7 cellular contexts compared by ENCODE assay signal in genomic region chr15:90402230-90402629, GRCh38. TPM values are rescaled to one million over a fixed set of nuclear protein-coding genes. Genes with fewer than 3 reads are reported as not detected.
DNase-seq lines count a peak whose midpoint lies in the region; ATAC-seq and TF ChIP-seq lines count a peak whose summit lies in the region.

No MANE protein-coding gene starts in this region.

- H3K36me3 ChIP-seq in GM23338 (ENCODE audit: insufficient read depth), result no peaks in the 10 kb centered on the region
- H3K36me3 ChIP-seq in left lung, result no peaks in the 10 kb centered on the region
- no peaks in the 10 kb centered on the region for H3K36me3 ChIP-seq in upper lobe of left lung

- H2AFZ ChIP-seq in GM23338, result no peak overlapping the region

- H3K4me1 Mint-ChIP-seq in GM23338, result peaks cover 60% of the 10 kb centered on the region

- no peak for ATAC-seq in GM23338
- ATAC-seq in left lung, result peak; percentile 68
- ATAC-seq in upper lobe of left lung (ENCODE audit: low FRiP score in 2 of 2), result peak; percentile 75 to 91
- ATAC-seq in HG02885 (IDR thresholded peaks at IDR 0.05; ENCODE audit: poor library complexity, unreplicated experiment), result no peak

- peaks cover 2% of the 10 kb centered on the region for H3K27me3 Mint-ChIP-seq in GM23338 (ENCODE audit: insufficient read depth, low read depth, poor library complexity)

- no peak for DNase-seq in GM23338 (ENCODE audit: low spot score)
- DNase-seq in NCI-H82 (lab: John Stamatoyannopoulos, UW), result peak; percentile 67
- peak; percentile 45 for DNase-seq in brain pericyte (ENCODE audit: low read depth, low spot score)
- peak in 1 of 2 donors; percentile 55 for DNase-seq in left lung
- DNase-seq in upper lobe of left lung, result peak in 1 of 2 donors; percentile 60
- DNase-seq in G401 (ENCODE audit: low spot score), result no peak

- H3K4me2 ChIP-seq in GM23338, result peak overlapping the region; percentile 60; the same call in 1 of the 2 replicates

- H3K27ac ChIP-seq in GM23338 (ENCODE audit: low read depth) (peak overlapping the region; percentile 18), left lung (peak overlapping the region; percentile 93 to 94), upper lobe of left lung (peak overlapping the region; percentile 88 to 93 (median 90))

- H3K9me3 Mint-ChIP-seq in GM23338, result no peaks in the 10 kb centered on the region

- H3K9me3 ChIP-seq in left lung (no peaks in the 10 kb centered on the region), upper lobe of left lung (no peaks in the 10 kb centered on the region)

- H3K4me1 ChIP-seq in GM23338 (ENCODE audit: insufficient read depth), result peaks cover 60% of the 10 kb centered on the region
- H3K4me1 ChIP-seq in left lung, result peaks cover 46 to 98% of the 10 kb centered on the region in 2 donors
- H3K4me1 ChIP-seq in upper lobe of left lung, result peaks cover 59 to 84% (median 77%) of the 10 kb centered on the region in 4 donors

- no peaks in the 10 kb centered on the region; the same call in 1 of the 2 replicates for H4K20me1 ChIP-seq in GM23338 (replicated peaks; ENCODE audit: insufficient read depth)

- in situ Hi-C loops in G401 (cut with HindIII; ENCODE audit: low sequenced_read_pairs), result no loop called here

- no peaks in the 10 kb centered on the region for H3K9me2 ChIP-seq in GM23338 (ENCODE audit: insufficient read depth)

- no peak for TF ChIP-seq EP300 in upper lobe of left lung (IDR thresholded peaks at IDR 0.05)

- peak overlapping the region; percentile 76 for H3K27ac Mint-ChIP-seq in GM23338

- H3K79me2 ChIP-seq in GM23338 (replicated peaks; ENCODE audit: insufficient read depth), result peaks cover 100% of the 10 kb centered on the region

- TF ChIP-seq POLR2A in upper lobe of left lung (IDR thresholded peaks at IDR 0.05), result no peak

- H3K4me3 Mint-ChIP-seq in GM23338, result no peak overlapping the region

- H3F3A ChIP-seq in GM23338 (replicated peaks; ENCODE audit: low read depth), result no peaks in the 10 kb centered on the region

- H3K27me3 ChIP-seq in GM23338 (ENCODE audit: insufficient read depth) (no peaks in the 10 kb centered on the region), left lung (no peaks in the 10 kb centered on the region), upper lobe of left lung (no peaks in the 10 kb centered on the region)

- H3K4me3 ChIP-seq in GM23338 (no peak overlapping the region), left lung (peak overlapping the region in 1 of 2 donors; percentile 3), upper lobe of left lung (no peak overlapping the region)

- H3K36me3 Mint-ChIP-seq in GM23338 (ENCODE audit: low read depth), result no peaks in the 10 kb centered on the region

- TF ChIP-seq CTCF in GM23338 (conservative IDR thresholded peaks at IDR 0.05; ENCODE audit: low read depth in 2 of 2) (no peak), left lung (IDR thresholded peaks at IDR 0.05) (no peak), upper lobe of left lung (IDR thresholded peaks at IDR 0.05) (no peak)

- intact Hi-C loops in left lung (cut with DNase I), result no loop called here

TF ChIP-seq in GM23338, 12 proteins besides CTCF, POLR2A, EP300 and RAD21:
- TF ChIP-seq CREB1 (CRISPR knock-in tag; IDR thresholded peaks at IDR 0.05; ENCODE audit: low read depth) (no peak), NANOG (IDR thresholded peaks at IDR 0.05; ENCODE audit: borderline replicate concordance) (no peak)
TF ChIP-seq in GM23338: peak in this region for 0.

RNA-seq across cellular contexts. Expression of gene IQGAP1, which starts 14.2 kb away (rescaled TPM):
- 136 and 159 TPM in 2 replicates for total RNA-seq in GM23338 (2014; rRNA removed; shearing (Covaris generic))
- 92.7 and 92.9 TPM in 2 replicates for polyA plus RNA-seq in GM23338 (2016; fragmentation: Nextera tagmentation; extraction: Ambion mirVana)
- total RNA-seq in left lung, result 100 to 1,000 TPM; 257 to 296 TPM
- 100 to 1,000 TPM; 216 to 502 (median 344) TPM for total RNA-seq in upper lobe of left lung
- 52.7 and 55.2 TPM in 2 replicates for total RNA-seq in G401 (2014; rRNA removed; shearing (Covaris generic))

RNA-seq across cellular contexts. Expression of gene ZNF774, which starts 50.1 kb away (rescaled TPM):
- 1.5 and 1.8 TPM in 2 replicates for total RNA-seq in GM23338 (2014; rRNA removed; shearing (Covaris generic))
- polyA plus RNA-seq in GM23338 (2016; fragmentation: Nextera tagmentation; extraction: Ambion mirVana), result 0.45 and 0.54 TPM in 2 replicates
- 1 to 10 TPM; 3.6 to 5.4 TPM for total RNA-seq in left lung
- total RNA-seq in upper lobe of left lung, result 1 to 10 TPM in 5 of 6 donors, under 1 TPM in 1; 1.00 to 8.4 (median 3.4) TPM
- total RNA-seq in G401 (2014; rRNA removed; shearing (Covaris generic)), result 0.27 and 0.62 TPM in 2 replicates

Comparison
In these comparisons a context has a peak if more than half of its experiments do, and no peak if none do; other contexts are left out.
1. ATAC-seq: peak in left lung (single experiment) and upper lobe of left lung (2 of 2); none in GM23338 (single experiment) and HG02885 (single experiment).
2. DNase-seq: peak in NCI-H82 (single experiment) and brain pericyte (single experiment); none in GM23338 (single experiment) and G401 (single experiment).
3. H3K27ac ChIP-seq: peak in every context shown above with its lines; median percentile 94 in left lung; 90 in upper lobe of left lung; 18 in GM23338.